ENCODE assay signal across 8 cellular contexts in genomic region chr2:95526360-95527341, GRCh38. TPM values are rescaled to one million over a fixed set of nuclear protein-coding genes. Genes with fewer than 3 reads are reported as not detected.
A peak's percentile ranks its signal among the peaks of the same experiment; 100 is the strongest.
DNase-seq lines count a peak whose midpoint lies in the region; ATAC-seq and TF ChIP-seq lines count a peak whose summit lies in the region.

No MANE protein-coding gene starts in this region.

- H3K79me2 ChIP-seq in ACC112 (ENCODE audit: control insufficient read depth, insufficient read depth, low read length, unreplicated experiment) (peaks cover 43% of the 10 kb centered on the region), smooth muscle cell (ENCODE audit: low read depth) (no peaks in the 10 kb centered on the region)

- H3K4me1 Mint-ChIP-seq in activated naive CD8-positive, alpha-beta T cell treated with anti-CD3 and anti-CD28 coated beads, Interleukin-2, amount 50 U/mL, for 24 hours = peaks cover 28% of the 10 kb centered on the region

- peaks cover 23% of the 10 kb centered on the region for H3K4me1 ChIP-seq in ACC112 (ENCODE audit: control insufficient read depth, insufficient read depth, low read length, unreplicated experiment)
- H3K4me1 ChIP-seq in left ventricle myocardium inferior = peaks cover 40% of the 10 kb centered on the region
- H3K4me1 ChIP-seq in smooth muscle cell (ENCODE audit: low read depth) = no peaks in the 10 kb centered on the region

- H3K27me3 ChIP-seq in ACC112 (ENCODE audit: insufficient read depth, low read length) (no peaks in the 10 kb centered on the region), left ventricle myocardium inferior (ENCODE audit: low read depth) (no peaks in the 10 kb centered on the region), smooth muscle cell (ENCODE audit: low read depth) (no peaks in the 10 kb centered on the region)

- H3K4me3 ChIP-seq in ACC112 (ENCODE audit: low read depth, low read length) = peak overlapping the region; percentile 89
- H3K4me3 ChIP-seq in left ventricle myocardium inferior = peak overlapping the region; percentile 87
- H3K4me3 ChIP-seq in smooth muscle cell = no peak overlapping the region

- H2AFZ ChIP-seq in ACC112 (ENCODE audit: low read length, unreplicated experiment) (peak overlapping the region; percentile 92), smooth muscle cell (ENCODE audit: low read depth) (no peak overlapping the region)

- H3K9ac ChIP-seq in smooth muscle cell (ENCODE audit: low read depth) = no peak overlapping the region

- H4K20me1 ChIP-seq in smooth muscle cell (ENCODE audit: low read depth) = no peaks in the 10 kb centered on the region

- H3K36me3 ChIP-seq in ACC112 (ENCODE audit: insufficient read depth, low read length) = peaks cover 4% of the 10 kb centered on the region; the same call in 1 of the 2 replicates
- H3K36me3 ChIP-seq in left ventricle myocardium inferior = peaks cover 24% of the 10 kb centered on the region
- no peaks in the 10 kb centered on the region for H3K36me3 ChIP-seq in smooth muscle cell (ENCODE audit: low read depth)

- WGBS in smooth muscle cell (ENCODE audit: low lambda C conversion rate) = 93% methylated on average over 78 of the region's 84 CpGs

- ATAC-seq in GM18907 (IDR thresholded peaks at IDR 0.05; ENCODE audit: unreplicated experiment) (peak; percentile 82), HG03342 (IDR thresholded peaks at IDR 0.05; ENCODE audit: unreplicated experiment) (peak; percentile 43)
- peak; percentile 85 for ATAC-seq in activated naive CD8-positive, alpha-beta T cell treated with anti-CD3 and anti-CD28 coated beads, Interleukin-2, amount 50 U/mL, for 24 hours

- TF ChIP-seq CTCF in left ventricle myocardium inferior (IDR thresholded peaks at IDR 0.05; ENCODE audit: borderline replicate concordance) (peak; percentile 49), smooth muscle cell (IDR thresholded peaks at IDR 0.05; ENCODE audit: borderline replicate concordance, insufficient read depth, poor library complexity, severe bottlenecking) (no peak)

- no peak overlapping the region for H3K4me2 ChIP-seq in smooth muscle cell

- peak overlapping the region; percentile 85 for H3K27ac Mint-ChIP-seq in activated naive CD8-positive, alpha-beta T cell treated with anti-CD3 and anti-CD28 coated beads, Interleukin-2, amount 50 U/mL, for 24 hours

- H3F3A ChIP-seq in smooth muscle cell (ENCODE audit: low read depth) = no peaks in the 10 kb centered on the region

- in situ Hi-C loops in SK-MEL-5 (cut with HindIII; ENCODE audit: low pct_unique_long_range_greater_than_20kb, low sequenced_read_pairs) = no loop called here

- H3K27me3 Mint-ChIP-seq in activated naive CD8-positive, alpha-beta T cell treated with anti-CD3 and anti-CD28 coated beads, Interleukin-2, amount 50 U/mL, for 24 hours = peaks cover 4% of the 10 kb centered on the region

- peak overlapping the region; percentile 83 for H3K4me3 Mint-ChIP-seq in activated naive CD8-positive, alpha-beta T cell treated with anti-CD3 and anti-CD28 coated beads, Interleukin-2, amount 50 U/mL, for 24 hours

- peaks cover 27% of the 10 kb centered on the region for H3K36me3 Mint-ChIP-seq in activated naive CD8-positive, alpha-beta T cell treated with anti-CD3 and anti-CD28 coated beads, Interleukin-2, amount 50 U/mL, for 24 hours (ENCODE audit: low read depth)

- DNase-seq in SK-MEL-5 (ENCODE audit: low read depth, low spot score) = peak; percentile 13
- peak; percentile 72 for DNase-seq in activated naive CD8-positive, alpha-beta T cell treated with anti-CD3 and anti-CD28 coated beads, Interleukin-2, amount 50 U/mL, for 24 hours
- peak; percentile 75 for DNase-seq in left ventricle myocardium inferior
- peak; percentile 12 for DNase-seq in smooth muscle cell of the brain vasculature (ENCODE audit: low read depth, low spot score)
- no peak for DNase-seq in smooth muscle cell (lab: John Stamatoyannopoulos, UW; ENCODE audit: unreplicated experiment)

- H3K27ac ChIP-seq in ACC112 (ENCODE audit: low read depth, low read length) (peak overlapping the region; percentile 39), left ventricle myocardium inferior (replicated peaks) (peak overlapping the region; percentile 91), smooth muscle cell (ENCODE audit: low read depth) (no peak overlapping the region)

- intact Hi-C loops in left ventricle myocardium inferior (cut with micrococcal nuclease) = no loop called here

- H3K9me3 Mint-ChIP-seq in activated naive CD8-positive, alpha-beta T cell treated with anti-CD3 and anti-CD28 coated beads, Interleukin-2, amount 50 U/mL, for 24 hours = peaks cover 15% of the 10 kb centered on the region

- no peaks in the 10 kb centered on the region for H3K9me3 ChIP-seq in left ventricle myocardium inferior (replicated peaks)
- no peaks in the 10 kb centered on the region for H3K9me3 ChIP-seq in smooth muscle cell (replicated peaks; ENCODE audit: low read depth)

RNA-seq across cellular contexts. Expression of gene TRIM43B, which starts 42.1 kb away (rescaled TPM):
- total RNA-seq in SK-MEL-5 (2014; rRNA removed; shearing (Covaris generic)) = not detected in 2 replicates
- not detected in 2 replicates for polyA plus RNA-seq in SK-MEL-5 (2015; cell fraction: cytosol; rRNA removed)
- polyA plus RNA-seq in SK-MEL-5 (2015; cell fraction: nucleus; rRNA removed) = not detected in 2 replicates
- total RNA-seq in left ventricle myocardium inferior = not detected
- not detected in 2 replicates for total RNA-seq in smooth muscle cell
- polyA plus RNA-seq in smooth muscle cell = not detected in 2 replicates
